In genomic region chr9:78234810-78235209, GRCh38 we compare ENCODE assay signal across 8 cellular contexts. TPM values are rescaled to one million over a fixed set of nuclear protein-coding genes. Genes with fewer than 3 reads are reported as not detected.
A peak's percentile ranks its signal among the peaks of the same experiment; 100 is the strongest.
DNase-seq lines count a peak whose midpoint lies in the region; ATAC-seq and TF ChIP-seq lines count a peak whose summit lies in the region.

No MANE protein-coding gene starts in this region.

- no peak for DNase-seq in GM12865 (ENCODE audit: low read depth)
- DNase-seq in SK-N-MC (ENCODE audit: low read depth, low spot score) = no peak
- peak; percentile 60 for DNase-seq in fibroblast of the aortic adventitia (ENCODE audit: low read depth)
- no peak for DNase-seq in DMS79 (lab: John Stamatoyannopoulos, UW)
- DNase-seq in NCI-H748 treated with DMSO at 0.1 percent for 48 hours (lab: John Stamatoyannopoulos, UW) = no peak
- DNase-seq in D341Med (ENCODE audit: low spot score) = no peak

- peaks cover 7% of the 10 kb centered on the region for H3K36me3 ChIP-seq in SK-N-MC (ENCODE audit: insufficient read depth, low read length)
- H3K36me3 ChIP-seq in skeletal muscle satellite cell (ENCODE audit: insufficient read depth, low read length) = no peaks in the 10 kb centered on the region

- H3K27ac ChIP-seq in SK-N-MC = no peak overlapping the region

- H3K27me3 ChIP-seq in skeletal muscle satellite cell (ENCODE audit: control insufficient read depth, insufficient read depth, low read length) = no peaks in the 10 kb centered on the region

- H3K9me3 ChIP-seq in SK-N-MC (ENCODE audit: low read depth, low read length) (no peaks in the 10 kb centered on the region), skeletal muscle satellite cell (replicated peaks; ENCODE audit: low read length) (no peaks in the 10 kb centered on the region)

- TF ChIP-seq CTCF in GM12865 (IDR thresholded peaks at IDR 0.05; ENCODE audit: insufficient read depth, low read depth, low read length, missing control alignments) (no peak), fibroblast of the aortic adventitia (IDR thresholded peaks at IDR 0.05; ENCODE audit: insufficient read depth, low read length) (no peak)

- peaks cover 12% of the 10 kb centered on the region for H3K4me1 ChIP-seq in skeletal muscle satellite cell (ENCODE audit: control insufficient read depth, insufficient read depth, low read length)

- H3K9ac ChIP-seq in SK-N-MC (ENCODE audit: insufficient read length) (peak overlapping the region; percentile 90), skeletal muscle satellite cell (ENCODE audit: low read depth, low read length) (peak overlapping the region; percentile 91)

- ATAC-seq in GM19395 (IDR thresholded peaks at IDR 0.05; ENCODE audit: unreplicated experiment) = no peak

- H3K4me2 ChIP-seq in skeletal muscle satellite cell (ENCODE audit: low read length) = peak overlapping the region; percentile 86

- H3K4me3 ChIP-seq in GM12865 (ENCODE audit: low read depth, low read length) (peak overlapping the region; percentile 90), SK-N-MC (peak overlapping the region; percentile 87), fibroblast of the aortic adventitia (ENCODE audit: low read depth, low read length) (peak overlapping the region; percentile 84), skeletal muscle satellite cell (ENCODE audit: low read length) (peak overlapping the region; percentile 88)

RNA-seq across cellular contexts. Expression of gene CEP78, which starts 1.1 kb away (rescaled TPM):
- 11.5 and 24.1 TPM in 2 replicates for total RNA-seq in fibroblast of the aortic adventitia (ENCODE audit: low replicate concordance)
- 18.6 and 19.5 TPM in 2 replicates for total RNA-seq in skeletal muscle satellite cell (2012; rRNA removed)
